In genomic region chr20:62722627-62723026, GRCh38 we compare ENCODE assay signal across 18 cellular contexts. TPM values are rescaled to one million over a fixed set of nuclear protein-coding genes. Genes with fewer than 3 reads are reported as not detected.
DNase-seq lines count a peak whose midpoint lies in the region; ATAC-seq and TF ChIP-seq lines count a peak whose summit lies in the region.
"Had no signal": no experiment of that assay in that cellular context is flagged by ENCODE, and none has a peak within 500 bp of the region (broad histone marks: within the 10 kb centered on the region; RNA-seq: fewer than 3 reads in every experiment).

No MANE protein-coding gene starts in this region.

- H4K12ac ChIP-seq in trophoblast cell (ENCODE audit: low read depth, low read length) = no peak overlapping the region

- H3K4me2 ChIP-seq in HCT116 (ENCODE audit: low read length) (no peak overlapping the region), trophoblast cell (ENCODE audit: low read length) (no peak overlapping the region)
- H3K4me2 ChIP-seq: GM23338 had no signal

- H3K79me1 ChIP-seq in trophoblast cell (ENCODE audit: low read length) = no peaks in the 10 kb centered on the region

- H3K9me3 ChIP-seq in HCT116 (ENCODE audit: control insufficient read depth in 1 of 2, insufficient read depth in 1 of 2, low read depth in 1 of 2, low read length in 2 of 2) = no peaks in the 10 kb centered on the region
- peaks cover 7% of the 10 kb centered on the region; the same call in 1 of the 2 replicates for H3K9me3 ChIP-seq in Panc1 (ENCODE audit: control insufficient read depth, insufficient read depth, low read depth, low read length)
- peaks cover 9% of the 10 kb centered on the region for H3K9me3 ChIP-seq in muscle layer of colon (ENCODE audit: low read length)
- peaks cover 4 to 10% of the 10 kb centered on the region in 2 donors for H3K9me3 ChIP-seq in stomach smooth muscle (ENCODE audit: control insufficient read depth in 2 of 2, low read length in 2 of 2)
- H3K9me3 ChIP-seq in trophoblast cell (ENCODE audit: insufficient read depth, low read depth, low read length) = peaks cover 13% of the 10 kb centered on the region
- H3K9me3 ChIP-seq in psoas muscle = no peaks in the 10 kb centered on the region

- H3K27me3 ChIP-seq in HCT116 (ENCODE audit: insufficient read depth, low read length) = no peaks in the 10 kb centered on the region
- H3K27me3 ChIP-seq in Panc1 (ENCODE audit: control insufficient read depth, insufficient read depth, low read length) = no peaks in the 10 kb centered on the region
- peaks cover 0 to 8% of the 10 kb centered on the region in 2 donors for H3K27me3 ChIP-seq in muscle layer of colon (ENCODE audit: control insufficient read depth in 1 of 2, insufficient read depth in 2 of 2, low read length in 2 of 2)
- no peaks in the 10 kb centered on the region for H3K27me3 ChIP-seq in stomach smooth muscle (ENCODE audit: control insufficient read depth in 1 of 2, insufficient read depth in 2 of 2, low read length in 2 of 2)
- H3K27me3 ChIP-seq in trophoblast cell (ENCODE audit: insufficient read depth, low read length) = no peaks in the 10 kb centered on the region
- H3K27me3 ChIP-seq in psoas muscle (ENCODE audit: insufficient read depth in 3 of 3, low read length in 2 of 3) = peaks cover 0 to 55% (median 13%) of the 10 kb centered on the region in 3 donors

- H2BK5ac ChIP-seq in trophoblast cell (ENCODE audit: low read depth, low read length, poor library complexity) = no peak overlapping the region

- no TSS peak for BruUV-seq in HCT116 (replicated peaks; lab: Mats Ljungman, UMichigan)
- BruUV-seq in Panc1 (replicated peaks; lab: Mats Ljungman, UMichigan) = no TSS peak

- in situ Hi-C loops in Panc1 (cut with HindIII; ENCODE audit: low pct_unique_long_range_greater_than_20kb, low sequenced_read_pairs) = no loop called here

- CTCF ChIA-PET in HCT116 (lab: Charles Lee) (no interaction called here), Panc1 (lab: Charles Lee) (interaction anchor here (0.8 kb wide), 1 partner anchor 12 kb away, joined by 3 read pairs; no protein-coding TSS in a partner anchor)

- peaks cover 50% of the 10 kb centered on the region for H3K27me3 Mint-ChIP-seq in osteocyte (ENCODE audit: unreplicated experiment)

- no peak overlapping the region for H3K23ac ChIP-seq in trophoblast cell (ENCODE audit: low read length)

- no peak overlapping the region for H3K4me3 Mint-ChIP-seq in osteocyte (ENCODE audit: unreplicated experiment)
- H3K4me3 Mint-ChIP-seq: CD14-positive monocyte; CD4-positive, alpha-beta memory T cell; GM23338; HFFc6 had no signal

- H3K9ac ChIP-seq in HCT116 (ENCODE audit: low read length) = no peak overlapping the region
- H3K9ac ChIP-seq in muscle layer of colon (ENCODE audit: low read length) = no peak overlapping the region
- peak overlapping the region in 1 of 2 donors; percentile 47 for H3K9ac ChIP-seq in stomach smooth muscle (ENCODE audit: low read length in 2 of 2)
- H3K9ac ChIP-seq in trophoblast cell (ENCODE audit: low read length) = no peak overlapping the region

- H3K36me3 Mint-ChIP-seq in osteocyte (ENCODE audit: unreplicated experiment) = no peaks in the 10 kb centered on the region

- H2BK120ac ChIP-seq in trophoblast cell (ENCODE audit: insufficient read depth, low read length, poor library complexity) = no peak overlapping the region

- H3K4me3 ChIP-seq in HCT116 (replicated peaks in 1 of 2; ENCODE audit: low read depth in 1 of 2, low read length in 2 of 2) = no peak overlapping the region
- no peak overlapping the region for H3K4me3 ChIP-seq in Panc1 (ENCODE audit: low read depth in 2 of 2, low read length in 2 of 2)
- H3K4me3 ChIP-seq in muscle layer of colon (ENCODE audit: low read depth in 1 of 2, low read length in 2 of 2) = peak overlapping the region in 1 of 2 donors; percentile 17
- H3K4me3 ChIP-seq in stomach smooth muscle (ENCODE audit: low read length in 2 of 2) = no peak overlapping the region
- no peak overlapping the region for H3K4me3 ChIP-seq in trophoblast cell (ENCODE audit: low read depth, low read length)
- no peak overlapping the region for H3K4me3 ChIP-seq in psoas muscle
- H3K4me3 ChIP-seq: GM23338 had no signal

- H3K18ac ChIP-seq in trophoblast cell (ENCODE audit: low read length) = no peak overlapping the region

- H3K9me3 Mint-ChIP-seq in osteocyte (ENCODE audit: unreplicated experiment) = peaks cover 17% of the 10 kb centered on the region

- H3K79me2 ChIP-seq in HCT116 (ENCODE audit: insufficient read depth, low read length) (peaks cover 100% of the 10 kb centered on the region), trophoblast cell (ENCODE audit: control insufficient read depth, insufficient read depth, low read length, poor library complexity) (no peaks in the 10 kb centered on the region)

- no peak for TF ChIP-seq CTCF in HCT116 (IDR thresholded peaks at IDR 0.05 in 2 of 3, conservative IDR thresholded peaks at IDR 0.05 in 1 of 3; ENCODE audit: borderline replicate concordance in 1 of 3, insufficient read depth in 1 of 3, low read depth in 2 of 3, low read length in 2 of 3)
- no peak for TF ChIP-seq CTCF in Panc1 (IDR thresholded peaks at IDR 0.05)
- TF ChIP-seq CTCF in psoas muscle (IDR thresholded peaks at IDR 0.05) = no peak
- no peak for TF ChIP-seq CTCF in osteocyte (IDR thresholded peaks at IDR 0.05)

- H2AFZ ChIP-seq in HCT116 (ENCODE audit: low read depth, low read length, poor library complexity, severe bottlenecking) = no peak overlapping the region
- H2AFZ ChIP-seq in trophoblast cell (ENCODE audit: insufficient read depth, low read length, poor library complexity) = no peak overlapping the region
- H2AFZ ChIP-seq: GM23338 had no signal

- no peaks in the 10 kb centered on the region for H3K9me2 ChIP-seq in HCT116 (ENCODE audit: insufficient read depth)

- H3K4me1 ChIP-seq in HCT116 (ENCODE audit: control insufficient read depth in 1 of 2, insufficient read depth in 2 of 2, low read length in 2 of 2) (peaks cover 5 to 96% of the 10 kb centered on the region in 2 experiments; a peak in 3 of 4 replicates), Panc1 (ENCODE audit: control insufficient read depth, insufficient read depth, low read length) (peaks cover 32% of the 10 kb centered on the region), muscle layer of colon (ENCODE audit: insufficient read depth, low read length) (peaks cover 65% of the 10 kb centered on the region), stomach smooth muscle (ENCODE audit: control insufficient read depth, insufficient read depth, low read length) (peaks cover 23% of the 10 kb centered on the region), trophoblast cell (ENCODE audit: control insufficient read depth in 1 of 2, insufficient read depth in 2 of 2, low read length in 2 of 2) (peaks cover 0 to 2% of the 10 kb centered on the region in 2 experiments), psoas muscle (no peaks in the 10 kb centered on the region)
- H3K4me1 ChIP-seq: BE2C had no signal

- no peak overlapping the region for H3K27ac Mint-ChIP-seq in osteocyte (ENCODE audit: unreplicated experiment)
- H3K27ac Mint-ChIP-seq: CD14-positive monocyte, GM23338, HFFc6 had no signal

- RAD21 ChIA-PET in HCT116 (lab: Charles Lee; ENCODE audit: low non-redundant PET in 1 of 2, low total read pairs in 2 of 2, uncharacterized antibody in 2 of 2, unreplicated experiment in 2 of 2) = interaction anchor here in 1 of 2 experiments (1.0 kb wide), 1 partner anchor 18 kb away, joined by 3 read pairs; no protein-coding TSS in a partner anchor

- WGBS in trophoblast cell (ENCODE audit: extremely low coverage, insufficient coverage, insufficient read length) = no CpG with 5 or more reads among the region's 6 CpGs
- WGBS in psoas muscle, 3 donors = 75 to 79% (median 78%) methylated on average over 6 of the region's 6 CpGs

- no peak overlapping the region for H4K91ac ChIP-seq in trophoblast cell (ENCODE audit: low read depth, low read length)

- no peak overlapping the region for H3K14ac ChIP-seq in trophoblast cell (ENCODE audit: low read length)

- TF ChIP-seq POLR2A in HCT116 (IDR thresholded peaks at IDR 0.05; ENCODE audit: borderline replicate concordance, extremely low read depth, insufficient read depth, insufficient read length) = no peak

- peak overlapping the region; percentile 19; the same call in 1 of the 2 replicates for H3K27ac ChIP-seq in HCT116 (ENCODE audit: low read depth, low read length)
- peak overlapping the region; percentile 60; the same call in 1 of the 2 replicates for H3K27ac ChIP-seq in Panc1 (ENCODE audit: low read length)
- H3K27ac ChIP-seq in muscle layer of colon (ENCODE audit: low read depth, low read length) = peak overlapping the region; percentile 84
- peak overlapping the region; percentile 82 for H3K27ac ChIP-seq in stomach smooth muscle (ENCODE audit: low read length)
- no peak overlapping the region for H3K27ac ChIP-seq in trophoblast cell (ENCODE audit: low read depth, low read length)
- no peak overlapping the region for H3K27ac ChIP-seq in psoas muscle

- POLR2A ChIA-PET in HCT116 (lab: Charles Lee) = interaction anchor here (2.4 kb wide), 1 partner anchor 12 kb away, joined by 5 read pairs; no protein-coding TSS in a partner anchor
- POLR2A ChIA-PET in Panc1 (lab: Charles Lee) = no interaction called here

- DNase-seq in HCT116 (ENCODE audit: low read depth, low spot score) (no peak), Panc1 (ENCODE audit: low read depth, low spot score) (no peak), cerebellum (ENCODE audit: low spot score) (no peak), trophoblast cell (no peak), psoas muscle (no peak), osteocyte (ENCODE audit: extremely low spot score, unreplicated experiment) (no peak)
- DNase-seq: ACHN; BE2C; Calu3; CD4-positive, alpha-beta memory T cell; DMS79 treated with DMSO at 0.1 percent for 48 hours; GF-D8; HCEC 1CT; HFFc6 had no signal

- ATAC-seq in HCT116 (no peak), Panc1 (no peak), psoas muscle (no peak)
- ATAC-seq: GM23338 had no signal

- no peak overlapping the region for H3K4ac ChIP-seq in trophoblast cell (ENCODE audit: low read depth, low read length)

- peaks cover 38 to 97% of the 10 kb centered on the region in 2 experiments for H3K36me3 ChIP-seq in HCT116 (ENCODE audit: control insufficient read depth in 1 of 2, insufficient read depth in 2 of 2, low read length in 2 of 2)
- H3K36me3 ChIP-seq in Panc1 (ENCODE audit: control insufficient read depth, insufficient read depth, low read length) = no peaks in the 10 kb centered on the region
- no peaks in the 10 kb centered on the region for H3K36me3 ChIP-seq in muscle layer of colon (ENCODE audit: insufficient read depth, low read length)
- H3K36me3 ChIP-seq in stomach smooth muscle (ENCODE audit: control insufficient read depth in 2 of 2, insufficient read depth in 2 of 2, low read length in 2 of 2) = no peaks in the 10 kb centered on the region
- H3K36me3 ChIP-seq in trophoblast cell (ENCODE audit: control insufficient read depth in 1 of 2, insufficient read depth in 2 of 2, low read length in 2 of 2) = no peaks in the 10 kb centered on the region
- H3K36me3 ChIP-seq in psoas muscle (ENCODE audit: insufficient read depth in 1 of 2, low read depth in 1 of 2) = no peaks in the 10 kb centered on the region
- H3K36me3 ChIP-seq: BE2C had no signal

- no peak overlapping the region for H2AK5ac ChIP-seq in trophoblast cell (ENCODE audit: low read length)

- no peak overlapping the region for H4K8ac ChIP-seq in trophoblast cell (ENCODE audit: low read depth, low read length)

- TF ChIP-seq RAD21 in HCT116 (IDR thresholded peaks at IDR 0.05; ENCODE audit: low read depth) = no peak

- H3K4me1 Mint-ChIP-seq in osteocyte (ENCODE audit: unreplicated experiment) = no peaks in the 10 kb centered on the region
- H3K4me1 Mint-ChIP-seq: GM23338 had no signal

- no peak overlapping the region for H2BK12ac ChIP-seq in trophoblast cell (ENCODE audit: low read length)

- intact Hi-C loops in HCT116 (cut with micrococcal nuclease) = no loop called here
- intact Hi-C loops in Panc1 (cut with micrococcal nuclease; ENCODE audit: unreplicated experiment) = no loop called here
- intact Hi-C loops in psoas muscle (cut with DNase I) = no loop called here

- peaks cover 39% of the 10 kb centered on the region for H4K20me1 ChIP-seq in HCT116 (ENCODE audit: insufficient read depth)

RNA-seq across cellular contexts. Expression of gene NTSR1, which starts 14.0 kb away (rescaled TPM):
- total RNA-seq in HCT116 (2021; ENCODE audit: unreplicated experiment) (187 TPM), Panc1 (2021; ENCODE audit: unreplicated experiment) (44.1 TPM), cerebellum (1.8 TPM), psoas muscle (under 1 TPM in 1 of 4 donors, not detected in 3; 0.08 TPM), osteocyte (0.11 and 0.16 TPM in 2 replicates)
- polyA plus RNA-seq in HCT116 (2012) = 139 and 172 TPM in 2 replicates
- polyA plus RNA-seq in Panc1 (2012; ENCODE audit: insufficient read length) = 73.6 TPM
- 0.03 and 0.08 TPM in 2 replicates for polyA plus RNA-seq in trophoblast cell (2013)
- polyA plus RNA-seq in psoas muscle = under 1 TPM; 0.01 to 0.07 (median 0.04) TPM
- total RNA-seq: Calu3 had no signal
- polyA plus RNA-seq: CD4-positive, alpha-beta memory T cell had no signal

Comparison
In these comparisons a context has a peak if more than half of its experiments do, and no peak if none do; other contexts are left out.
1. H3K27ac ChIP-seq: peak in HCT116 (single experiment), Panc1 (single experiment), muscle layer of colon (single experiment) and stomach smooth muscle (single experiment); none in trophoblast cell (single experiment) and psoas muscle (single experiment).
2. RNA of gene NTSR1, which starts 14.0 kb away (total RNA-seq): 187 TPM in HCT116 (single experiment) and 44.1 TPM in Panc1 (single experiment); 1.8 TPM in cerebellum (single experiment), 0.11 to 0.16 TPM in osteocyte and 0.08 TPM in psoas muscle; every median in the first group is over 10 times any median in the second.